Comparison of ENCODE assay signal across 13 cellular contexts in the genomic region with DNA sequence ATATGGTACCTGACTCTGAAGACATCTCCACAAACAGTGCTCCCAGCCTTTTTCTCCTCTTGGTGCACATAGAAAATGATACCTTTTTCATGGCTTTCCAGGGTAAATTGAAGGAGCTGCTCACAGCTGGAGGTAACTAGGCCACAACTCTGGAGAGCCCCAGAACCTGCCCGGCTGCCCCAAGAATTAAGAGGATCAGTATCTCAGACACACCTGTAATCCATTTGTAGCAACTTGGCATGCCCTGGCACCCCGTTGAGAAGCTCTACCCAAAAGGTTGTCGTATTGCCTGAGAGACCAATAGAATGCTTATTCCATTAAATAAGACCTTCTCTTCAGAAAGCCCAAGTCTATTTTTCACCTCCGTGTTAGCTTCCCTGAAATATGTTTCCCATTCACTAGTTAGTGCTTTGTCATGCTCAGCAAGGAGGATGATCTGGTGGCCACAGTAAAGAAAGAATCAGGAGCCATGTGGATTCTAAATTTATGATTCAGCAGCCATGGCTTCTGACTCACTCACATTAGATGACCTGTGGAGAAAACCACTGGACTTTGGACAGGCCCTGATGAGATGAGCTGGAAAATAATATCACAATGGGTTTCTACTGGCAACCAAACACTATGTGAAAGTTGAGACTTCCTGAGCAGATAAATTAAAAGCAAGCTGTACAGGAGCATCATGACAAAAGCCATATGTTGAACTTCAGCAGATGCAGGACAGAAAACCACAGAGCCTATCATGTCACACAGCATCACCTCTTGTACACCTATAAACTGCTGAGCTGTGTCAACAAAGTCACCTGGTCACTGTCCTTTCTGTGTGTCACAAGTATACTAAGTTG.
A peak's percentile ranks its signal among the peaks of the same experiment; 100 is the strongest.
DNase-seq lines count a peak whose midpoint lies in the region; ATAC-seq and TF ChIP-seq lines count a peak whose summit lies in the region.
"Had no signal": no experiment of that assay in that cellular context is flagged by ENCODE, and none has a peak within 500 bp of the region (broad histone marks: within the 10 kb centered on the region; RNA-seq: fewer than 3 reads in every experiment).

No MANE protein-coding gene starts in this region.

- TF ChIP-seq CTCF in cardiac fibroblast (IDR thresholded peaks at IDR 0.05; ENCODE audit: low read depth, low read length) = no peak
- TF ChIP-seq CTCF in mucosa of descending colon (IDR thresholded peaks at IDR 0.05) = no peak
- TF ChIP-seq CTCF in endodermal cell (conservative IDR thresholded peaks at IDR 0.05) = no peak
- TF ChIP-seq CTCF in chondrocyte (IDR thresholded peaks at IDR 0.05) = no peak

- H3K9me3 ChIP-seq in mucosa of descending colon (peaks cover 17% of the 10 kb centered on the region), endodermal cell (ENCODE audit: control insufficient read depth, low read length) (peaks cover 18% of the 10 kb centered on the region)
- H3K9me3 ChIP-seq: HAP-1 had no signal

- no peak overlapping the region for H3K4me3 ChIP-seq in cardiac fibroblast (replicated peaks in 1 of 2; ENCODE audit: low read depth in 2 of 2, low read length in 2 of 2)
- no peak overlapping the region for H3K4me3 ChIP-seq in mucosa of descending colon
- no peak overlapping the region for H3K4me3 ChIP-seq in endodermal cell (ENCODE audit: low read length)
- H3K4me3 ChIP-seq: HAP-1 had no signal

- H3K27me3 Mint-ChIP-seq in endodermal cell (ENCODE audit: insufficient read depth) (peaks cover 7% of the 10 kb centered on the region), chondrocyte (ENCODE audit: low read depth) (no peaks in the 10 kb centered on the region)
- H3K27me3 Mint-ChIP-seq in naive thymus-derived CD8-positive, alpha-beta T cell = peaks cover 3 to 41% (median 8%) of the 10 kb centered on the region in 5 donors

- peak; percentile 87 for DNase-seq in DMS53 treated with DMSO at 0.1 percent for 48 hours (lab: John Stamatoyannopoulos, UW; ENCODE audit: unreplicated experiment)
- DNase-seq in M059J (ENCODE audit: low read depth) = peak; percentile 99
- DNase-seq in cardiac fibroblast (ENCODE audit: low read depth in 2 of 2) = peak; percentile 93 to 98
- peak in 1 of 3 donors; percentile 15 for DNase-seq in mucosa of descending colon
- DNase-seq in endodermal cell = no peak
- no peak for DNase-seq in activated gamma-delta T cell (lab: John Stamatoyannopoulos, UW)
- DNase-seq in naive thymus-derived CD8-positive, alpha-beta T cell = no peak
- no peak for DNase-seq in chondrocyte (ENCODE audit: low spot score)
- DNase-seq: activated CD8-positive, alpha-beta T cell treated with anti-CD3 and anti-CD28 coated beads, Interleukin-2, amount 10 ng/mL, durations not matched to agents 7 days and 5 days; stimulated activated CD4-positive, alpha-beta T cell treated with anti-CD3 and anti-CD28 coated beads, Interleukin-12 subunit alpha, Interleukin-12 subunit beta, amount 100 ng/mL, for 4 hours had no signal

- H3K36me3 Mint-ChIP-seq in endodermal cell (ENCODE audit: low read depth) (peaks cover 6% of the 10 kb centered on the region), chondrocyte (ENCODE audit: low read depth) (peaks cover 15% of the 10 kb centered on the region)
- peaks cover 0 to 29% (median 0%) of the 10 kb centered on the region in 3 donors for H3K36me3 Mint-ChIP-seq in naive thymus-derived CD8-positive, alpha-beta T cell
- H3K36me3 Mint-ChIP-seq: stimulated activated memory B cell treated with anti-CD40 and anti-IgM and Interleukin-4, amounts not matched to agents 10 μg/mL and 1 μg/mL and 100 μg/mL, for 72 hours had no signal

- no peak overlapping the region for H3K27ac Mint-ChIP-seq in endodermal cell
- H3K27ac Mint-ChIP-seq in naive thymus-derived CD8-positive, alpha-beta T cell = no peak overlapping the region
- H3K27ac Mint-ChIP-seq in chondrocyte (ENCODE audit: unreplicated experiment) = no peak overlapping the region
- H3K27ac Mint-ChIP-seq: activated CD8-positive, alpha-beta T cell treated with anti-CD3 and anti-CD28 coated beads, Interleukin-2, amount 10 ng/mL, durations not matched to agents 7 days and 5 days; natural killer cell treated with Interleukin-12 subunit alpha and Interleukin-12 subunit beta and Interleukin-15 and Interleukin-18, amount 100 ng/mL, for 72 hours; stimulated activated memory B cell treated with anti-CD40 and anti-IgM and Interleukin-4, amounts not matched to agents 10 μg/mL and 1 μg/mL and 100 μg/mL, for 72 hours had no signal

- intact Hi-C loops in mucosa of descending colon (cut with DNase I, micrococcal nuclease) = no loop called here

- ATAC-seq in mucosa of descending colon = peak; percentile 86
- ATAC-seq in naive thymus-derived CD8-positive, alpha-beta T cell = no peak
- ATAC-seq: activated CD8-positive, alpha-beta T cell treated with anti-CD3 and anti-CD28 coated beads, Interleukin-2, amount 10 ng/mL, durations not matched to agents 7 days and 5 days; natural killer cell treated with Interleukin-12 subunit alpha and Interleukin-12 subunit beta and Interleukin-15 and Interleukin-18, amount 100 ng/mL, for 72 hours; stimulated activated memory B cell treated with anti-CD40 and anti-IgM and Interleukin-4, amounts not matched to agents 10 μg/mL and 1 μg/mL and 100 μg/mL, for 72 hours had no signal

- no peaks in the 10 kb centered on the region for H3K4me1 ChIP-seq in mucosa of descending colon (ENCODE audit: low read depth)
- no peaks in the 10 kb centered on the region for H3K4me1 ChIP-seq in endodermal cell (ENCODE audit: control insufficient read depth, insufficient read depth, low read length)
- H3K4me1 ChIP-seq: HAP-1 had no signal

- H3K9me3 Mint-ChIP-seq in endodermal cell (peaks cover 35% of the 10 kb centered on the region), chondrocyte (ENCODE audit: low read depth) (peaks cover 24% of the 10 kb centered on the region)
- H3K9me3 Mint-ChIP-seq in naive thymus-derived CD8-positive, alpha-beta T cell = peaks cover 6 to 39% (median 28%) of the 10 kb centered on the region in 9 donors

- WGBS in endodermal cell (ENCODE audit: insufficient coverage in 1 of 2, insufficient read length in 1 of 2), 2 experiments = 86 to 91% methylated on average over 4 of the region's 4 CpGs

- no peak overlapping the region for H3K27ac ChIP-seq in endodermal cell (ENCODE audit: low read depth, low read length)

- peaks cover 7% of the 10 kb centered on the region for H3K27me3 ChIP-seq in endodermal cell (ENCODE audit: control insufficient read depth, insufficient read depth, low read length, poor library complexity, severe bottlenecking)

- no peak overlapping the region for H3K9ac ChIP-seq in endodermal cell (ENCODE audit: extremely low read depth, low read length, poor library complexity, severe bottlenecking)

- no peaks in the 10 kb centered on the region for H3K4me1 Mint-ChIP-seq in endodermal cell
- no peaks in the 10 kb centered on the region for H3K4me1 Mint-ChIP-seq in naive thymus-derived CD8-positive, alpha-beta T cell
- peaks cover 27% of the 10 kb centered on the region for H3K4me1 Mint-ChIP-seq in chondrocyte (ENCODE audit: low read depth)
- H3K4me1 Mint-ChIP-seq: stimulated activated memory B cell treated with anti-CD40 and anti-IgM and Interleukin-4, amounts not matched to agents 10 μg/mL and 1 μg/mL and 100 μg/mL, for 72 hours had no signal

- H3K36me3 ChIP-seq in mucosa of descending colon (ENCODE audit: low read depth) = no peaks in the 10 kb centered on the region
- H3K36me3 ChIP-seq in endodermal cell (ENCODE audit: control insufficient read depth, insufficient read depth, low read length) = no peaks in the 10 kb centered on the region
- H3K36me3 ChIP-seq: HAP-1 had no signal

- POLR2A ChIA-PET in naive thymus-derived CD8-positive, alpha-beta T cell (lab: Charles Lee) = no interaction called here

- H3K4me3 Mint-ChIP-seq in endodermal cell (no peak overlapping the region), chondrocyte (ENCODE audit: unreplicated experiment) (no peak overlapping the region)
- H3K4me3 Mint-ChIP-seq in naive thymus-derived CD8-positive, alpha-beta T cell = no peak overlapping the region
- H3K4me3 Mint-ChIP-seq: activated CD8-positive, alpha-beta T cell treated with anti-CD3 and anti-CD28 coated beads, Interleukin-2, amount 10 ng/mL, durations not matched to agents 7 days and 5 days; natural killer cell treated with Interleukin-12 subunit alpha and Interleukin-12 subunit beta and Interleukin-15 and Interleukin-18, amount 100 ng/mL, for 72 hours; stimulated activated memory B cell treated with anti-CD40 and anti-IgM and Interleukin-4, amounts not matched to agents 10 μg/mL and 1 μg/mL and 100 μg/mL, for 72 hours had no signal

Comparison
In these comparisons a context has a peak if more than half of its experiments do, and no peak if none do; other contexts are left out.
1. DNase-seq: peak in DMS53 treated with DMSO at 0.1 percent for 48 hours (single experiment), M059J (single experiment) and cardiac fibroblast (2 of 2); none in endodermal cell (single experiment), activated gamma-delta T cell (single experiment), naive thymus-derived CD8-positive, alpha-beta T cell (0 of 10) and chondrocyte (single experiment).